ENCODE assay signal across 1 cellular context in genomic region chr14:69727860-69728259, GRCh38.
TF ChIP-seq lines count a peak whose summit lies in the region.

No MANE protein-coding gene starts in this region.

TF ChIP-seq in GM12878, 131 proteins besides CTCF, POLR2A, EP300 and RAD21:
- TF ChIP-seq RFX5 (IDR thresholded peaks at IDR 0.05; ENCODE audit: low read depth, low read length): peak; percentile 68; the same call in 1 of the 2 replicates
- TF ChIP-seq IKZF1 (conservative IDR thresholded peaks at IDR 0.05): no peak
